Comparison of ENCODE assay signal across 15 cellular contexts in the genomic region with DNA sequence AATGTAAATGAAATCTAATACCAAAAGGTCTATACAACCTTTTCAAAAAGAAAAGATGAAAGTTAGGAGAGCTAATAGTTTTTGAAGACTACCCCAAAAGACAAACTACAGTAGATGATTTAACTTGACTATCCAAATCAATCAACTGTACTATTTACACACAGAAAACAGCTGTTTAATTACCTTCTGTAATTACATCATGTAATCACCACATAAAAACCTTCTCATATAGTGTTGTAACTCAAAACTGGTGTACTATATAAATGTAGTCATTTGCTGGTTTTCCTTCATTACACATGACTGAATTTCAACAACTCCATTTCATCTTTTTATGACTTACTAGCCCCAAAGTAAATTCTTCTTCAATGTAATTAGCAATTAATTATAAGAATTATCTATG. TPM values are rescaled to one million over a fixed set of nuclear protein-coding genes. Genes with fewer than 3 reads are reported as not detected.
DNase-seq lines count a peak whose midpoint lies in the region; ATAC-seq, FAIRE-seq and TF ChIP-seq lines count a peak whose summit lies in the region.
"Had no signal": no experiment of that assay in that cellular context is flagged by ENCODE, and none has a peak within 500 bp of the region (broad histone marks: within the 10 kb centered on the region; RNA-seq: fewer than 3 reads in every experiment).

No MANE protein-coding gene starts in this region.

- POLR2A ChIA-PET in SK-N-SH (lab: Yijun Ruan, JAX) = no interaction called here

- H4K20me1 ChIP-seq in SK-N-SH (ENCODE audit: insufficient read depth) (no peaks in the 10 kb centered on the region), OCI-LY1 (ENCODE audit: insufficient read depth, low read length) (no peaks in the 10 kb centered on the region), astrocyte (ENCODE audit: insufficient read depth, low read length) (no peaks in the 10 kb centered on the region), smooth muscle cell (ENCODE audit: low read depth) (no peaks in the 10 kb centered on the region)

- H3K36me3 Mint-ChIP-seq in astrocyte (ENCODE audit: low read depth, unreplicated experiment) = peaks cover 2% of the 10 kb centered on the region
- H3K36me3 Mint-ChIP-seq: CD4-positive, CD25-positive, alpha-beta regulatory T cell had no signal

- peaks cover 16 to 36% of the 10 kb centered on the region in 2 experiments; a peak in 3 of 4 replicates for H3K4me1 ChIP-seq in SK-N-SH (ENCODE audit: control insufficient read depth in 1 of 2, insufficient read depth in 2 of 2, low read depth in 1 of 2, low read length in 1 of 2)
- peaks cover 50% of the 10 kb centered on the region for H3K4me1 ChIP-seq in OCI-LY1 (ENCODE audit: insufficient read depth, low read length, severe bottlenecking)
- no peaks in the 10 kb centered on the region for H3K4me1 ChIP-seq in astrocyte (ENCODE audit: insufficient read depth, low read length)
- H3K4me1 ChIP-seq in smooth muscle cell (ENCODE audit: low read depth) = peaks cover 29% of the 10 kb centered on the region

- H3K4me3 ChIP-seq in SK-N-SH (ENCODE audit: low read depth in 2 of 2, low read length in 1 of 2) (no peak overlapping the region), OCI-LY1 (ENCODE audit: low read depth, low read length, poor library complexity, severe bottlenecking) (no peak overlapping the region), astrocyte (ENCODE audit: insufficient read depth, low read depth, low read length) (no peak overlapping the region), smooth muscle cell (no peak overlapping the region)
- H3K4me3 ChIP-seq: GM23248 had no signal

- H3K4me1 Mint-ChIP-seq in astrocyte (ENCODE audit: low read depth, unreplicated experiment) = peaks cover 39% of the 10 kb centered on the region

- CTCF ChIA-PET in SK-N-SH (lab: Yijun Ruan, JAX) = interaction anchor here (0.6 to 3.7 kb wide), 16 partner anchors 8 to 225 kb away, joined by 3 to 17 read pairs (median 5); no protein-coding TSS in a partner anchor

- TF ChIP-seq EP300 in SK-N-SH (IDR thresholded peaks at IDR 0.05; ENCODE audit: borderline replicate concordance in 1 of 2, low read depth in 1 of 2, low read length in 1 of 2) = no peak

- ATAC-seq in SK-N-SH treated with all-trans-retinoic acid at 6 μM for 48 hours (no peak), GM21390 (IDR thresholded peaks at IDR 0.05; ENCODE audit: unreplicated experiment) (no peak)
- ATAC-seq: T-helper 17 cell had no signal

- H3F3A ChIP-seq in SK-N-SH (replicated peaks; ENCODE audit: insufficient read depth) = peaks cover 12% of the 10 kb centered on the region
- H3F3A ChIP-seq in OCI-LY1 (ENCODE audit: insufficient read depth, low read length) = 0 out of 2 replicates have a peak, but pooled peaks cover 5% of the 10 kb centered on the region
- H3F3A ChIP-seq in smooth muscle cell (ENCODE audit: low read depth) = peaks cover 3% of the 10 kb centered on the region

- DNase-seq in SK-N-SH (no peak), astrocyte (ENCODE audit: low read depth) (no peak), smooth muscle cell (lab: John Stamatoyannopoulos, UW; ENCODE audit: unreplicated experiment) (no peak), EL (no peak), GM10266 (ENCODE audit: extremely low spot score) (no peak)
- DNase-seq: NCI-H510A, T-helper 17 cell had no signal

- H3K9ac ChIP-seq in SK-N-SH (no peak overlapping the region), OCI-LY1 (ENCODE audit: low read length) (no peak overlapping the region), astrocyte (ENCODE audit: low read length) (no peak overlapping the region), smooth muscle cell (ENCODE audit: low read depth) (no peak overlapping the region)
- H3K9ac ChIP-seq: GM23248, KMS-11 had no signal

- no peak for FAIRE-seq in astrocyte (lab: Jason Lieb, UNC)

- H2AFZ ChIP-seq in SK-N-SH (ENCODE audit: low read depth) = no peak overlapping the region
- no peak overlapping the region for H2AFZ ChIP-seq in OCI-LY1 (ENCODE audit: low read length)
- no peak overlapping the region for H2AFZ ChIP-seq in astrocyte (ENCODE audit: low read depth, low read length)
- H2AFZ ChIP-seq in smooth muscle cell (ENCODE audit: low read depth) = no peak overlapping the region
- H2AFZ ChIP-seq: GM23248 had no signal

- TF ChIP-seq CTCF in SK-N-SH (IDR thresholded peaks at IDR 0.05) = no peak
- TF ChIP-seq CTCF in OCI-LY1 (IDR thresholded peaks at IDR 0.05; ENCODE audit: low read length) = no peak
- TF ChIP-seq CTCF in astrocyte (IDR thresholded peaks at IDR 0.05; ENCODE audit: insufficient read depth, low read depth, low read length) = no peak
- no peak for TF ChIP-seq CTCF in smooth muscle cell (IDR thresholded peaks at IDR 0.05; ENCODE audit: borderline replicate concordance, insufficient read depth, poor library complexity, severe bottlenecking)
- TF ChIP-seq CTCF in GM10266 (IDR thresholded peaks at IDR 0.05; ENCODE audit: control insufficient read depth, insufficient read depth, low read depth, missing control alignments) = no peak

- peak overlapping the region; percentile 9 to 55; a peak in 3 of 4 replicates for H3K27ac ChIP-seq in SK-N-SH (ENCODE audit: low read depth in 2 of 2, low read length in 1 of 2)
- no peak overlapping the region for H3K27ac ChIP-seq in OCI-LY1 (ENCODE audit: low read depth, low read length, poor library complexity, severe bottlenecking)
- H3K27ac ChIP-seq in astrocyte (ENCODE audit: low read depth, low read length) = no peak overlapping the region
- peak overlapping the region; percentile 21 for H3K27ac ChIP-seq in smooth muscle cell (ENCODE audit: low read depth)
- H3K27ac ChIP-seq: GM23248, KMS-11 had no signal

- peaks cover 6 to 8% of the 10 kb centered on the region in 2 experiments for H3K36me3 ChIP-seq in SK-N-SH (replicated peaks in 1 of 2; ENCODE audit: control insufficient read depth in 1 of 2, insufficient read depth in 2 of 2, low read length in 1 of 2)
- H3K36me3 ChIP-seq in OCI-LY1 (ENCODE audit: insufficient read depth, low read length) = peaks cover 44% of the 10 kb centered on the region
- H3K36me3 ChIP-seq in astrocyte (ENCODE audit: insufficient read depth, low read length) = no peaks in the 10 kb centered on the region
- no peaks in the 10 kb centered on the region for H3K36me3 ChIP-seq in smooth muscle cell (ENCODE audit: low read depth)

- H3K4me2 ChIP-seq in SK-N-SH (no peak overlapping the region), OCI-LY1 (ENCODE audit: low read length) (peak overlapping the region; percentile 1; the same call in 1 of the 2 replicates), astrocyte (ENCODE audit: low read length) (peak overlapping the region; percentile 7), smooth muscle cell (peak overlapping the region; percentile 26)
- H3K4me2 ChIP-seq: KMS-11 had no signal

- H3K79me2 ChIP-seq in SK-N-SH (ENCODE audit: insufficient read depth) = peaks cover 50% of the 10 kb centered on the region
- H3K79me2 ChIP-seq in OCI-LY1 (ENCODE audit: insufficient read depth, low read length) = peaks cover 30% of the 10 kb centered on the region
- H3K79me2 ChIP-seq in astrocyte (ENCODE audit: insufficient read depth, low read length) = peaks cover 15% of the 10 kb centered on the region
- peaks cover 25% of the 10 kb centered on the region for H3K79me2 ChIP-seq in smooth muscle cell (ENCODE audit: low read depth)

- H3K27me3 Mint-ChIP-seq in astrocyte (ENCODE audit: low read depth, unreplicated experiment) = no peaks in the 10 kb centered on the region

- no peak for TF ChIP-seq RAD21 in SK-N-SH (IDR thresholded peaks at IDR 0.05; ENCODE audit: low read length)

- no peaks in the 10 kb centered on the region for H3K9me3 Mint-ChIP-seq in astrocyte (ENCODE audit: unreplicated experiment)

- H3K4me3 Mint-ChIP-seq in astrocyte (ENCODE audit: unreplicated experiment) = no peak overlapping the region
- H3K4me3 Mint-ChIP-seq: B cell, T-helper 17 cell had no signal

- H3K27ac Mint-ChIP-seq in astrocyte (ENCODE audit: unreplicated experiment) = peak overlapping the region; percentile 90
- H3K27ac Mint-ChIP-seq: B cell, T-helper 17 cell had no signal

- H3K27me3 ChIP-seq in SK-N-SH (ENCODE audit: insufficient read depth) = no peaks in the 10 kb centered on the region
- H3K27me3 ChIP-seq in OCI-LY1 (ENCODE audit: insufficient read depth, low read length) = no peaks in the 10 kb centered on the region
- no peaks in the 10 kb centered on the region for H3K27me3 ChIP-seq in astrocyte (ENCODE audit: insufficient read depth, low read length)
- H3K27me3 ChIP-seq in smooth muscle cell (ENCODE audit: low read depth) = no peaks in the 10 kb centered on the region

- H3K9me3 ChIP-seq in SK-N-SH = no peaks in the 10 kb centered on the region
- no peaks in the 10 kb centered on the region for H3K9me3 ChIP-seq in OCI-LY1 (ENCODE audit: low read length)
- H3K9me3 ChIP-seq in astrocyte (ENCODE audit: insufficient read depth, low read depth, low read length) = no peaks in the 10 kb centered on the region
- H3K9me3 ChIP-seq in smooth muscle cell (replicated peaks; ENCODE audit: low read depth) = no peaks in the 10 kb centered on the region
- H3K9me3 ChIP-seq: Caco-2 had no signal

- no peaks in the 10 kb centered on the region for H3K9me2 ChIP-seq in SK-N-SH
- no peaks in the 10 kb centered on the region for H3K9me2 ChIP-seq in OCI-LY1 (ENCODE audit: low read depth, low read length)

TF ChIP-seq in SK-N-SH, 30 proteins besides CTCF, POLR2A, EP300 and RAD21 (continues in another document):
- TF ChIP-seq, protein P1, sequence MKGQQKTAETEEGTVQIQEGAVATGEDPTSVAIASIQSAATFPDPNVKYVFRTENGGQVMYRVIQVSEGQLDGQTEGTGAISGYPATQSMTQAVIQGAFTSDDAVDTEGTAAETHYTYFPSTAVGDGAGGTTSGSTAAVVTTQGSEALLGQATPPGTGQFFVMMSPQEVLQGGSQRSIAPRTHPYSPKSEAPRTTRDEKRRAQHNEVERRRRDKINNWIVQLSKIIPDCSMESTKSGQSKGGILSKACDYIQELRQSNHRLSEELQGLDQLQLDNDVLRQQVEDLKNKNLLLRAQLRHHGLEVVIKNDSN (IDR thresholded peaks at IDR 0.05; ENCODE audit: borderline replicate concordance, low read depth) = no peak

TF ChIP-seq in SK-N-SH treated with all-trans-retinoic acid at 6 μM for 48 hours, 23 proteins besides CTCF, POLR2A, EP300 and RAD21 (continues in another document):
- TF ChIP-seq ZFP30 (CRISPR knock-in tag; IDR thresholded peaks at IDR 0.05) = no peak
- TF ChIP-seq GLIS3 (CRISPR knock-in tag; IDR thresholded peaks at IDR 0.05) = no peak

RNA-seq across cellular contexts. Expression of a gene that starts 4.5 kb away (rescaled TPM):
- polyA plus RNA-seq in SK-N-SH (2012; rRNA removed) = 1.4 and 1.5 TPM in 2 replicates
- polyA plus RNA-seq in SK-N-SH (2012; cell fraction: cytosol; rRNA removed) = 2.0 and 2.6 TPM in 2 replicates
- 1.1 and 2.8 TPM in 2 replicates for polyA plus RNA-seq in SK-N-SH (2012; cell fraction: nucleus; rRNA removed)
- total RNA-seq in astrocyte = 8.4 and 8.9 TPM in 2 replicates
- 4.9 and 5.4 TPM in 2 replicates for total RNA-seq in smooth muscle cell
- polyA plus RNA-seq in smooth muscle cell = 1.6 and 3.2 TPM in 2 replicates

Comparison
In these comparisons a context has a peak if more than half of its experiments do, and no peak if none do; other contexts are left out.
1. H3K27ac ChIP-seq: peak in SK-N-SH (2 of 2) and smooth muscle cell (single experiment); none in OCI-LY1 (single experiment) and astrocyte (single experiment).